Comparison of ENCODE assay signal across 10 cellular contexts in the genomic region with DNA sequence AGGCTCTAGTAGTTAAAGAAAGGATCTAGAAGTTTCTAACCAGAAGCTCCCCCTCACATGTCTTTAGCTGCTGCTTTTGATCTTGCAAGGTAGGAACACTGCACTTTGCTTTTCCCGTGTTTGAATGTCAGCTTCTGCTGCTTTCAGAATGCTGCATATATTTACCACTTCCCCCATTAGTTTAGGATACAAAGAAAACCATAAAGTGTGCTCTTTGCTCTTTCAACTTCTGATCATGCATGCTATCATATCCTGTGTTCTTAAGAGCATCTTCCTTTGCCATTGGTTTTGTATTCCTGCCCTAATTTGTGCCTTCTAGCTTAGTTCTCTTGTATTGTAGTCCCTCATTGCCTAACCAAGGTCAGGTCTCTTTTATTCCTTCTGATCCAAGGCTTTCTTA. TPM values are rescaled to one million over a fixed set of nuclear protein-coding genes. Genes with fewer than 3 reads are reported as not detected.
DNase-seq lines count a peak whose midpoint lies in the region; ATAC-seq and TF ChIP-seq lines count a peak whose summit lies in the region.
"Had no signal": no experiment of that assay in that cellular context is flagged by ENCODE, and none has a peak within 500 bp of the region (broad histone marks: within the 10 kb centered on the region; RNA-seq: fewer than 3 reads in every experiment).

No MANE protein-coding gene starts in this region.

- peaks cover 0 to 42% (median 15%) of the 10 kb centered on the region in 3 donors for H3K36me3 Mint-ChIP-seq in CD8-positive, alpha-beta memory T cell
- H3K36me3 Mint-ChIP-seq in effector memory CD8-positive, alpha-beta T cell (ENCODE audit: insufficient read depth): peaks cover 14% of the 10 kb centered on the region

- CTCF ChIA-PET in CD8-positive, alpha-beta memory T cell (lab: Charles Lee): interaction anchor here (0.8 to 1.3 kb wide), 2 partner anchors 9 to 12 kb away, joined by 3 to 4 read pairs; no protein-coding TSS in a partner anchor
- CTCF ChIA-PET in OCI-LY7 (lab: Charles Lee; ENCODE audit: unreplicated experiment): interaction anchor here (0.6 kb wide), 1 partner anchor 22 kb away, joined by 3 read pairs; no protein-coding TSS in a partner anchor

- no peaks in the 10 kb centered on the region for H3K9me3 ChIP-seq in CD8-positive, alpha-beta memory T cell (ENCODE audit: low read length)
- H3K9me3 ChIP-seq in OCI-LY7 (ENCODE audit: low read length) (no peaks in the 10 kb centered on the region), prostate gland (no peaks in the 10 kb centered on the region), SJCRH30 (replicated peaks) (no peaks in the 10 kb centered on the region)

- H3K4me1 ChIP-seq in CD8-positive, alpha-beta memory T cell (ENCODE audit: insufficient read depth, low read length): peaks cover 75% of the 10 kb centered on the region
- H3K4me1 ChIP-seq in OCI-LY7 (ENCODE audit: insufficient read depth, low read length, poor library complexity, severe bottlenecking) (peaks cover 43% of the 10 kb centered on the region), prostate gland (replicated peaks) (peaks cover 2% of the 10 kb centered on the region), SJCRH30 (no peaks in the 10 kb centered on the region)

- no peak for TF ChIP-seq CTCF in OCI-LY7 (conservative IDR thresholded peaks at IDR 0.05; ENCODE audit: low read length)
- TF ChIP-seq CTCF in prostate gland (IDR thresholded peaks at IDR 0.05): no peak

- H3K36me3 ChIP-seq in CD8-positive, alpha-beta memory T cell (ENCODE audit: insufficient read depth, low read length): peaks cover 16% of the 10 kb centered on the region
- H3K36me3 ChIP-seq in OCI-LY7 (ENCODE audit: insufficient read depth, low read length): peaks cover 53% of the 10 kb centered on the region; the same call in 1 of the 2 replicates
- no peaks in the 10 kb centered on the region for H3K36me3 ChIP-seq in prostate gland
- peaks cover 27% of the 10 kb centered on the region for H3K36me3 ChIP-seq in SJCRH30

- no peaks in the 10 kb centered on the region for H3K27me3 ChIP-seq in CD8-positive, alpha-beta memory T cell (ENCODE audit: insufficient read depth, low read length, poor library complexity, severe bottlenecking)
- H3K27me3 ChIP-seq in prostate gland (replicated peaks; ENCODE audit: insufficient read depth): no peaks in the 10 kb centered on the region
- no peaks in the 10 kb centered on the region for H3K27me3 ChIP-seq in SJCRH30

- peak overlapping the region; percentile 19 for H3K27ac ChIP-seq in CD8-positive, alpha-beta memory T cell (ENCODE audit: low read depth, low read length)
- H3K27ac ChIP-seq in OCI-LY7 (ENCODE audit: low read depth, low read length, poor library complexity, severe bottlenecking) (peak overlapping the region; percentile 28), prostate gland (peak overlapping the region; percentile 19 to 20), SJCRH30 (no peak overlapping the region)

- H2AFZ ChIP-seq in OCI-LY7 (ENCODE audit: low read length): no peak overlapping the region

- no peak for TF ChIP-seq POLR2A in prostate gland (IDR thresholded peaks at IDR 0.05)

- H3K27me3 Mint-ChIP-seq in CD8-positive, alpha-beta memory T cell: peaks cover 0 to 1% of the 10 kb centered on the region in 2 donors
- no peaks in the 10 kb centered on the region for H3K27me3 Mint-ChIP-seq in effector memory CD8-positive, alpha-beta T cell

- WGBS in prostate gland: 7% methylated on average over 1 of the region's 1 CpG

- peaks cover 22% of the 10 kb centered on the region; the same call in 1 of the 2 replicates for H3K79me2 ChIP-seq in OCI-LY7 (ENCODE audit: insufficient read depth, low read depth, low read length)

- no peaks in the 10 kb centered on the region for H3K9me2 ChIP-seq in OCI-LY7 (ENCODE audit: insufficient read depth, low read length)

- H4K20me1 ChIP-seq in OCI-LY7 (ENCODE audit: insufficient read depth, low read length): peaks cover 9% of the 10 kb centered on the region; the same call in 1 of the 2 replicates

- ATAC-seq in effector memory CD8-positive, alpha-beta T cell (replicated peaks): peak; percentile 45
- ATAC-seq in GM18867 (IDR thresholded peaks at IDR 0.05; ENCODE audit: unreplicated experiment): no peak
- ATAC-seq: HepG2 had no signal

- H3K4me3 Mint-ChIP-seq in CD8-positive, alpha-beta memory T cell: peak overlapping the region; percentile 1 to 74 (median 39)
- peak overlapping the region; percentile 54 for H3K4me3 Mint-ChIP-seq in effector memory CD8-positive, alpha-beta T cell

- intact Hi-C loops in OCI-LY7 (cut with micrococcal nuclease; ENCODE audit: unreplicated experiment) (no loop called here), prostate gland (cut with DNase I) (no loop called here)

- H3K4me3 ChIP-seq in CD8-positive, alpha-beta memory T cell (ENCODE audit: low read length): peak overlapping the region; percentile 20
- H3K4me3 ChIP-seq in OCI-LY7 (ENCODE audit: low read depth, low read length, poor library complexity, severe bottlenecking) (no peak overlapping the region), prostate gland (no peak overlapping the region), SJCRH30 (no peak overlapping the region)

- no TSS peak for BruUV-seq in OCI-LY7 (replicated peaks; lab: Mats Ljungman, UMichigan)

- peak in 1 of 5 donors; percentile 45 for DNase-seq in CD8-positive, alpha-beta memory T cell
- DNase-seq in OCI-LY7 (ENCODE audit: low spot score) (peak; percentile 14), prostate gland (ENCODE audit: low spot score) (no peak), H4 (ENCODE audit: low spot score) (no peak), SJCRH30 (no peak), COR-L47 (lab: John Stamatoyannopoulos, UW) (no peak)
- DNase-seq in effector memory CD8-positive, alpha-beta T cell: no peak
- DNase-seq: effector CD8-positive, alpha-beta T cell had no signal

- POLR2A ChIA-PET in CD8-positive, alpha-beta memory T cell (lab: Charles Lee): interaction anchor here (0.6 to 1.0 kb wide), 4 partner anchors 13 to 144 kb away, joined by 3 to 9 read pairs (median 6); no protein-coding TSS in a partner anchor
- POLR2A ChIA-PET in OCI-LY7 (lab: Charles Lee): interaction anchor here (0.6 to 1.8 kb wide), 7 partner anchors 9 to 148 kb away, joined by 3 to 8 read pairs (median 4); no protein-coding TSS in a partner anchor

- H3K27ac Mint-ChIP-seq in CD8-positive, alpha-beta memory T cell: peak overlapping the region; percentile 35 to 97 (median 68)
- H3K27ac Mint-ChIP-seq in effector memory CD8-positive, alpha-beta T cell: peak overlapping the region; percentile 84 to 88

- peaks cover 76 to 89% (median 88%) of the 10 kb centered on the region in 3 donors for H3K4me1 Mint-ChIP-seq in CD8-positive, alpha-beta memory T cell
- H3K4me1 Mint-ChIP-seq in effector memory CD8-positive, alpha-beta T cell (ENCODE audit: low read depth in 2 of 2): peaks cover 53 to 78% of the 10 kb centered on the region in 2 donors

- peak overlapping the region; percentile 52 for H3K4me2 ChIP-seq in OCI-LY7 (ENCODE audit: low read length)

- no peaks in the 10 kb centered on the region for H3K9me3 Mint-ChIP-seq in CD8-positive, alpha-beta memory T cell
- H3K9me3 Mint-ChIP-seq in effector memory CD8-positive, alpha-beta T cell: no peaks in the 10 kb centered on the region

RNA-seq across cellular contexts. Expression of gene ZNF609, which starts 43.3 kb away (rescaled TPM):
- total RNA-seq in CD8-positive, alpha-beta memory T cell: 10 to 100 TPM; 38.0 to 38.9 TPM
- polyA plus RNA-seq in CD8-positive, alpha-beta memory T cell: 10.7 TPM
- total RNA-seq in OCI-LY7 (2014; rRNA removed; shearing (Covaris generic)): 17.2 and 18.5 TPM in 2 replicates
- 35.1 and 35.4 TPM in 2 replicates for total RNA-seq in OCI-LY7 (2022)
- 10 to 100 TPM; 29.1 to 45.7 TPM for total RNA-seq in prostate gland
- 9.0 and 11.0 TPM in 2 replicates for total RNA-seq in H4 (2014; rRNA removed; shearing (Covaris generic))
- 27.4 and 28.6 TPM in 2 replicates for total RNA-seq in SJCRH30 (2014; rRNA removed; shearing (Covaris generic))
